Comparison of ENCODE assay signal across 1 cellular context in genomic region chr17:76397687-76398522, GRCh38.
A peak's percentile ranks its signal among the peaks of the same experiment; 100 is the strongest.
TF ChIP-seq lines count a peak whose summit lies in the region.

No MANE protein-coding gene starts in this region.

TF ChIP-seq in K562, 482 proteins besides CTCF, POLR2A, EP300 and RAD21 (continued from another document and continues in another):
- no peak for TF ChIP-seq PRDM10 (IDR thresholded peaks at IDR 0.05; ENCODE audit: partially characterized antibody)
- TF ChIP-seq CBX3 (IDR thresholded peaks at IDR 0.05; ENCODE audit: borderline replicate concordance in 1 of 2, low read length in 2 of 2) = no peak
- TF ChIP-seq ZNF282 (CRISPR knock-in tag; IDR thresholded peaks at IDR 0.05) = 0 out of 2 replicates have a peak, but pooled peaks have one; percentile 48
- no peak for TF ChIP-seq POLR3A (IDR thresholded peaks at IDR 0.05; ENCODE audit: borderline replicate concordance, extremely low read depth, insufficient read depth, insufficient read length)
- no peak for TF ChIP-seq FOSL1 (tag; conservative IDR thresholded peaks at IDR 0.05)
- no peak for TF ChIP-seq SMAD2 (IDR thresholded peaks at IDR 0.05; ENCODE audit: low read depth, low read length)
- no peak for TF ChIP-seq DPF2 (IDR thresholded peaks at IDR 0.05)
- TF ChIP-seq SUPT5H (IDR thresholded peaks at IDR 0.05) = no peak
- no peak for TF ChIP-seq ZNF133 (CRISPR knock-in tag; IDR thresholded peaks at IDR 0.05)
- TF ChIP-seq AFF1 (IDR thresholded peaks at IDR 0.05; ENCODE audit: low read depth in 1 of 2, partially characterized antibody in 2 of 2) = no peak
- TF ChIP-seq, protein P1, sequence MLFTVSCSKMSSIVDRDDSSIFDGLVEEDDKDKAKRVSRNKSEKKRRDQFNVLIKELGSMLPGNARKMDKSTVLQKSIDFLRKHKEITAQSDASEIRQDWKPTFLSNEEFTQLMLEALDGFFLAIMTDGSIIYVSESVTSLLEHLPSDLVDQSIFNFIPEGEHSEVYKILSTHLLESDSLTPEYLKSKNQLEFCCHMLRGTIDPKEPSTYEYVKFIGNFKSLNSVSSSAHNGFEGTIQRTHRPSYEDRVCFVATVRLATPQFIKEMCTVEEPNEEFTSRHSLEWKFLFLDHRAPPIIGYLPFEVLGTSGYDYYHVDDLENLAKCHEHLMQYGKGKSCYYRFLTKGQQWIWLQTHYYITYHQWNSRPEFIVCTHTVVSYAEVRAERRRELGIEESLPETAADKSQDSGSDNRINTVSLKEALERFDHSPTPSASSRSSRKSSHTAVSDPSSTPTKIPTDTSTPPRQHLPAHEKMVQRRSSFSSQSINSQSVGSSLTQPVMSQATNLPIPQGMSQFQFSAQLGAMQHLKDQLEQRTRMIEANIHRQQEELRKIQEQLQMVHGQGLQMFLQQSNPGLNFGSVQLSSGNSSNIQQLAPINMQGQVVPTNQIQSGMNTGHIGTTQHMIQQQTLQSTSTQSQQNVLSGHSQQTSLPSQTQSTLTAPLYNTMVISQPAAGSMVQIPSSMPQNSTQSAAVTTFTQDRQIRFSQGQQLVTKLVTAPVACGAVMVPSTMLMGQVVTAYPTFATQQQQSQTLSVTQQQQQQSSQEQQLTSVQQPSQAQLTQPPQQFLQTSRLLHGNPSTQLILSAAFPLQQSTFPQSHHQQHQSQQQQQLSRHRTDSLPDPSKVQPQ (CRISPR knock-in tag; IDR thresholded peaks at IDR 0.05; ENCODE audit: borderline replicate concordance) = no peak
- TF ChIP-seq ERF (CRISPR knock-in tag; IDR thresholded peaks at IDR 0.05) = no peak
- TF ChIP-seq CREB1 (IDR thresholded peaks at IDR 0.05) = no peak
- no peak for TF ChIP-seq CREB1 (CRISPR knock-in tag; IDR thresholded peaks at IDR 0.05)
- TF ChIP-seq, protein P2, sequence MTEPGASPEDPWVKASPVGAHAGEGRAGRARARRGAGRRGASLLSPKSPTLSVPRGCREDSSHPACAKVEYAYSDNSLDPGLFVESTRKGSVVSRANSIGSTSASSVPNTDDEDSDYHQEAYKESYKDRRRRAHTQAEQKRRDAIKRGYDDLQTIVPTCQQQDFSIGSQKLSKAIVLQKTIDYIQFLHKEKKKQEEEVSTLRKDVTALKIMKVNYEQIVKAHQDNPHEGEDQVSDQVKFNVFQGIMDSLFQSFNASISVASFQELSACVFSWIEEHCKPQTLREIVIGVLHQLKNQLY (CRISPR knock-in tag; conservative IDR thresholded peaks at IDR 0.05) = no peak
- no peak for TF ChIP-seq SFPQ (IDR thresholded peaks at IDR 0.05; ENCODE audit: low read depth, low read length)
- TF ChIP-seq ZFX (CRISPR knock-in tag; IDR thresholded peaks at IDR 0.05) = no peak
- TF ChIP-seq, protein P3, sequence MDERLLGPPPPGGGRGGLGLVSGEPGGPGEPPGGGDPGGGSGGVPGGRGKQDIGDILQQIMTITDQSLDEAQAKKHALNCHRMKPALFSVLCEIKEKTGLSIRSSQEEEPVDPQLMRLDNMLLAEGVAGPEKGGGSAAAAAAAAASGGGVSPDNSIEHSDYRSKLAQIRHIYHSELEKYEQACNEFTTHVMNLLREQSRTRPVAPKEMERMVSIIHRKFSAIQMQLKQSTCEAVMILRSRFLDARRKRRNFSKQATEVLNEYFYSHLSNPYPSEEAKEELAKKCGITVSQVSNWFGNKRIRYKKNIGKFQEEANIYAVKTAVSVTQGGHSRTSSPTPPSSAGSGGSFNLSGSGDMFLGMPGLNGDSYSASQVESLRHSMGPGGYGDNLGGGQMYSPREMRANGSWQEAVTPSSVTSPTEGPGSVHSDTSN (CRISPR knock-in tag; IDR thresholded peaks at IDR 0.05; ENCODE audit: low read depth) = no peak
- TF ChIP-seq, protein P3 (tag; conservative IDR thresholded peaks at IDR 0.05; ENCODE audit: low read depth) = no peak
- no peak for TF ChIP-seq ZBTB5 (IDR thresholded peaks at IDR 0.05)
- TF ChIP-seq CHD4 (IDR thresholded peaks at IDR 0.05; ENCODE audit: insufficient read depth, insufficient replicate concordance, low read depth, low read length, poor library complexity, severe bottlenecking) = no peak
- TF ChIP-seq ZNF639 (CRISPR knock-in tag; conservative IDR thresholded peaks at IDR 0.05 in 1 of 2, IDR thresholded peaks at IDR 0.05 in 1 of 2) = no peak
- no peak for TF ChIP-seq ZNF444 (CRISPR knock-in tag; IDR thresholded peaks at IDR 0.05)
- no peak; a peak in 1 of 4 replicates for TF ChIP-seq FOXA3 (CRISPR knock-in tag; conservative IDR thresholded peaks at IDR 0.05 in 1 of 2, IDR thresholded peaks at IDR 0.05 in 1 of 2)
- no peak for TF ChIP-seq ZNF146 (CRISPR knock-in tag; IDR thresholded peaks at IDR 0.05; ENCODE audit: unreplicated experiment)
- TF ChIP-seq, protein P4, sequence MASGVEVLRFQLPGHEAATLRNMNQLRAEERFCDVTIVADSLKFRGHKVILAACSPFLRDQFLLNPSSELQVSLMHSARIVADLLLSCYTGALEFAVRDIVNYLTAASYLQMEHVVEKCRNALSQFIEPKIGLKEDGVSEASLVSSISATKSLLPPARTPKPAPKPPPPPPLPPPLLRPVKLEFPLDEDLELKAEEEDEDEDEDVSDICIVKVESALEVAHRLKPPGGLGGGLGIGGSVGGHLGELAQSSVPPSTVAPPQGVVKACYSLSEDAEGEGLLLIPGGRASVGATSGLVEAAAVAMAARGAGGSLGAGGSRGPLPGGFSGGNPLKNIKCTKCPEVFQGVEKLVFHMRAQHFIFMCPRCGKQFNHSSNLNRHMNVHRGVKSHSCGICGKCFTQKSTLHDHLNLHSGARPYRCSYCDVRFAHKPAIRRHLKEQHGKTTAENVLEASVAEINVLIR (CRISPR knock-in tag; IDR thresholded peaks at IDR 0.05) = no peak
- TF ChIP-seq RBM34 (IDR thresholded peaks at IDR 0.05; ENCODE audit: borderline replicate concordance, insufficient read depth, low read length) = no peak
- TF ChIP-seq L3MBTL2 (IDR thresholded peaks at IDR 0.05) = no peak; the same call in 1 of the 2 replicates
- TF ChIP-seq DACH1 (IDR thresholded peaks at IDR 0.05; ENCODE audit: partially characterized antibody) = no peak
- no peak for TF ChIP-seq ZNF449 (CRISPR knock-in tag; IDR thresholded peaks at IDR 0.05)
- peak; percentile 4 for TF ChIP-seq SMAD1 (IDR thresholded peaks at IDR 0.05; ENCODE audit: low read depth, low read length, partially characterized antibody)
- no peak for TF ChIP-seq FUS (optimal IDR thresholded peaks at IDR 0.05; ENCODE audit: low read depth, low read length)
- TF ChIP-seq GABPB1 (CRISPR knock-in tag; IDR thresholded peaks at IDR 0.05) = no peak; the same call in 1 of the 2 replicates
- TF ChIP-seq SRSF9 (IDR thresholded peaks at IDR 0.05; ENCODE audit: borderline replicate concordance, low read depth, low read length) = no peak
- no peak for TF ChIP-seq GTF2A2 (tag; IDR thresholded peaks at IDR 0.05)
- TF ChIP-seq ILK (tag; IDR thresholded peaks at IDR 0.05; ENCODE audit: borderline replicate concordance, low read depth) = no peak
